In genomic region chr5:152379331-152379730, GRCh38 we compare ENCODE assay signal across 12 cellular contexts. TPM values are rescaled to one million over a fixed set of nuclear protein-coding genes. Genes with fewer than 3 reads are reported as not detected.
"Had no signal": no experiment of that assay in that cellular context is flagged by ENCODE, and none has a peak within 500 bp of the region (broad histone marks: within the 10 kb centered on the region; RNA-seq: fewer than 3 reads in every experiment).

No MANE protein-coding gene starts in this region.

- ATAC-seq: natural killer cell, T-helper 17 cell had no signal

- H3K4me1 ChIP-seq: prostate gland, testis had no signal

- H3K4me3 ChIP-seq: prostate gland, testis had no signal

- H3K36me3 ChIP-seq: prostate gland had no signal

- DNase-seq: activated naive CD4-positive, alpha-beta T cell treated with anti-CD3 and anti-CD28 coated beads, Interleukin-2, amount 10 ng/mL, durations not matched to agents 7 days and 5 days; immature natural killer cell; natural killer cell; occipital lobe; stimulated activated CD4-positive, alpha-beta T cell treated with anti-CD3 and anti-CD28 coated beads, Interleukin-2, amount 100 ng/mL, for 48 hours; stimulated activated naive CD4-positive, alpha-beta T cell treated with Interleukin-2 at 50 U/mL for 16 hours; T-helper 17 cell; testis had no signal

- H3K27me3 ChIP-seq: testis had no signal

- H3K27ac ChIP-seq: prostate gland, testis had no signal

- H3K9me3 ChIP-seq: prostate gland, testis had no signal

RNA-seq across cellular contexts. Expression of gene NMUR2, which starts 25.7 kb away (rescaled TPM):
- total RNA-seq: activated T-helper 2 cell treated with anti-CD3 and anti-CD28 coated beads, Interferon-gamma antibody, Interleukin-2, Interleukin-4, amounts not matched to agents 10 μg/mL and 5 μg/mL and 100 μg/mL, durations not matched to agents 14 hours and 24 hours and 36 hours; mammary epithelial cell; natural killer cell; occipital lobe; T-helper 17 cell; urinary bladder had no signal
